In genomic region chr19:38920529-38921419, GRCh38 we compare ENCODE assay signal across 24 cellular contexts. TPM values are rescaled to one million over a fixed set of nuclear protein-coding genes. Genes with fewer than 3 reads are reported as not detected.
DNase-seq lines count a peak whose midpoint lies in the region; ATAC-seq, FAIRE-seq and TF ChIP-seq lines count a peak whose summit lies in the region.
"Had no signal": no experiment of that assay in that cellular context is flagged by ENCODE, and none has a peak within 500 bp of the region (broad histone marks: within the 10 kb centered on the region; RNA-seq: fewer than 3 reads in every experiment).

No MANE protein-coding gene starts in this region.

- ATAC-seq in natural killer cell treated with Interleukin-12 subunit alpha and Interleukin-12 subunit beta and Interleukin-15 and Interleukin-18, amount 100 ng/mL, for 72 hours = no peak
- ATAC-seq in natural killer cell = no peak
- ATAC-seq in K562 = no peak
- ATAC-seq in upper lobe of left lung (ENCODE audit: low FRiP score in 2 of 2) = no peak
- ATAC-seq: Panc1 had no signal

- H3K4me1 ChIP-seq in K562 (replicated peaks in 1 of 2; ENCODE audit: control insufficient read depth in 2 of 2, insufficient read depth in 2 of 2, low read length in 2 of 2) (peaks cover 0 to 34% of the 10 kb centered on the region in 2 experiments; a peak in 3 of 5 replicates), upper lobe of left lung (no peaks in the 10 kb centered on the region)
- H3K4me1 ChIP-seq: Caco-2 had no signal

- intact Hi-C loops in natural killer cell (cut with micrococcal nuclease) (no loop called here), K562 (cut with micrococcal nuclease) (no loop called here)

- POLR2A ChIA-PET in HEK293T (lab: Yijun Ruan, JAX) = interaction anchor here (0.7 to 1.2 kb wide), 2 partner anchors 10 to 14 kb away, joined by 3 read pairs; partner anchors contain the start of genes MRPS12 and SARS2
- POLR2A ChIA-PET in K562 (lab: Yijun Ruan, JAX) = interaction anchor here (0.7 to 0.9 kb wide), 2 partner anchors 12 to 89 kb away, joined by 3 read pairs; partner anchors contain the start of gene ECH1

- FAIRE-seq in K562 (lab: Jason Lieb, UNC) = peak; percentile 86
- FAIRE-seq: G401.6, H1 had no signal

- no peaks in the 10 kb centered on the region for H3K27me3 Mint-ChIP-seq in natural killer cell treated with Interleukin-12 subunit alpha and Interleukin-12 subunit beta and Interleukin-15 and Interleukin-18, amount 100 ng/mL, for 72 hours
- H3K27me3 Mint-ChIP-seq in natural killer cell (ENCODE audit: low read depth in 2 of 2) (no peaks in the 10 kb centered on the region), type B pancreatic cell (no peaks in the 10 kb centered on the region), chondrocyte (ENCODE audit: low read depth) (no peaks in the 10 kb centered on the region)
- H3K27me3 Mint-ChIP-seq: CD4-positive, alpha-beta memory T cell had no signal

- peak overlapping the region in 1 of 2 experiments; percentile 68; a peak in 3 of 4 replicates for H3K9ac ChIP-seq in K562 (ENCODE audit: insufficient read depth in 1 of 2, low read depth in 2 of 2, low read length in 2 of 2)
- H3K9ac ChIP-seq: KMS-11 had no signal

- H3K9me1 ChIP-seq in K562 (ENCODE audit: control insufficient read depth, insufficient read depth, low read length) = no peaks in the 10 kb centered on the region

- H3K36me3 ChIP-seq in K562 (ENCODE audit: control insufficient read depth, insufficient read depth, low read length) = peaks cover 45% of the 10 kb centered on the region; the same call in 1 of the 3 replicates
- H3K36me3 ChIP-seq in upper lobe of left lung = peaks cover 3 to 34% (median 19%) of the 10 kb centered on the region in 4 donors

- BruUV-seq in K562 (replicated peaks; lab: Mats Ljungman, UMichigan) = no TSS peak

- H3K27ac ChIP-seq in K562 (ENCODE audit: extremely low read depth, low read depth, low read length) = no peak overlapping the region; the same call in 2 of the 3 replicates
- no peak overlapping the region for H3K27ac ChIP-seq in upper lobe of left lung
- H3K27ac ChIP-seq: KMS-11 had no signal

- H3K4me3 Mint-ChIP-seq in natural killer cell treated with Interleukin-12 subunit alpha and Interleukin-12 subunit beta and Interleukin-15 and Interleukin-18, amount 100 ng/mL, for 72 hours = no peak overlapping the region
- H3K4me3 Mint-ChIP-seq in natural killer cell (no peak overlapping the region), type B pancreatic cell (no peak overlapping the region), chondrocyte (ENCODE audit: unreplicated experiment) (no peak overlapping the region)
- H3K4me3 Mint-ChIP-seq: CD4-positive, alpha-beta memory T cell; HFFc6 had no signal

- peak; percentile 6 for DNase-seq in natural killer cell treated with Interleukin-12 subunit alpha and Interleukin-12 subunit beta and Interleukin-15 and Interleukin-18, amount 100 ng/mL, for 72 hours (ENCODE audit: low spot score)
- DNase-seq in natural killer cell (no peak), HEK293T (ENCODE audit: extremely low spot score) (no peak), K562 (ENCODE audit: extremely low read depth in 1 of 4, low spot score in 3 of 4) (peak in 1 of 4 experiments; percentile 15), type B pancreatic cell (ENCODE audit: extremely low spot score, unreplicated experiment) (no peak), chondrocyte (ENCODE audit: low spot score) (no peak), upper lobe of left lung (no peak)
- DNase-seq in activated CD4-positive, alpha-beta T cell treated with anti-CD3 and anti-CD28 coated beads for 48 hours = no peak
- DNase-seq: Caco-2; CD4-positive, alpha-beta memory T cell; HFFc6; NCI-H1105; NCI-H146; NCI-H2029; NCI-H2171; NCI-H345; NCI-H524; NCI-H774 had no signal

- no peaks in the 10 kb centered on the region for H3K9me3 Mint-ChIP-seq in natural killer cell treated with Interleukin-12 subunit alpha and Interleukin-12 subunit beta and Interleukin-15 and Interleukin-18, amount 100 ng/mL, for 72 hours
- H3K9me3 Mint-ChIP-seq in natural killer cell (no peaks in the 10 kb centered on the region), type B pancreatic cell (no peaks in the 10 kb centered on the region), chondrocyte (ENCODE audit: low read depth) (no peaks in the 10 kb centered on the region)
- H3K9me3 Mint-ChIP-seq: CD4-positive, alpha-beta memory T cell; HFFc6 had no signal

- in situ Hi-C loops in K562 (cut with MboI) = loop anchor here (10.0 kb wide), 1 partner anchor 396 kb away; no protein-coding TSS in a partner anchor

- no peak overlapping the region for H3K4me2 ChIP-seq in K562 (ENCODE audit: insufficient read depth, low read length)
- H3K4me2 ChIP-seq: KMS-11 had no signal

- TF ChIP-seq EP300 in K562 (IDR thresholded peaks at IDR 0.05; ENCODE audit: low read length) (no peak), upper lobe of left lung (IDR thresholded peaks at IDR 0.05) (no peak)

- H3K27ac Mint-ChIP-seq in natural killer cell treated with Interleukin-12 subunit alpha and Interleukin-12 subunit beta and Interleukin-15 and Interleukin-18, amount 100 ng/mL, for 72 hours = no peak overlapping the region
- H3K27ac Mint-ChIP-seq in natural killer cell (no peak overlapping the region), type B pancreatic cell (no peak overlapping the region), chondrocyte (ENCODE audit: unreplicated experiment) (no peak overlapping the region)
- H3K27ac Mint-ChIP-seq: CD4-positive, alpha-beta memory T cell; HFFc6 had no signal

- no peak for TF ChIP-seq RAD21 in K562 (CRISPR knock-in tag; conservative IDR thresholded peaks at IDR 0.05 in 1 of 2, IDR thresholded peaks at IDR 0.05 in 1 of 2)

- no peaks in the 10 kb centered on the region for H4K20me1 ChIP-seq in K562 (replicated peaks; ENCODE audit: control insufficient read depth, insufficient read depth, low read length)

- H3K27me3 ChIP-seq in K562 (ENCODE audit: control insufficient read depth in 2 of 2, insufficient read depth in 2 of 2, low read length in 2 of 2) = no peaks in the 10 kb centered on the region
- no peaks in the 10 kb centered on the region for H3K27me3 ChIP-seq in upper lobe of left lung

- no peaks in the 10 kb centered on the region for H3K9me3 ChIP-seq in K562 (replicated peaks; ENCODE audit: control insufficient read depth, insufficient read depth, low read depth, low read length)
- no peaks in the 10 kb centered on the region for H3K9me3 ChIP-seq in upper lobe of left lung
- H3K9me3 ChIP-seq: Caco-2 had no signal

- TF ChIP-seq CTCF in natural killer cell (IDR thresholded peaks at IDR 0.05) (no peak), K562 (IDR thresholded peaks at IDR 0.05 in 2 of 3, conservative IDR thresholded peaks at IDR 0.05 in 1 of 3; ENCODE audit: insufficient read depth in 2 of 3, low read depth in 1 of 3, low read length in 3 of 3) (no peak), type B pancreatic cell (conservative IDR thresholded peaks at IDR 0.05) (no peak), chondrocyte (IDR thresholded peaks at IDR 0.05) (no peak), upper lobe of left lung (IDR thresholded peaks at IDR 0.05) (no peak)

- CTCF ChIA-PET in HEK293T (lab: Yijun Ruan, JAX) (no interaction called here), K562 (lab: Yijun Ruan, JAX; ENCODE audit: low intra/inter-chr PET ratio) (interaction anchor here (0.5 kb wide), 1 partner anchor 28 kb away, joined by 3 read pairs; no protein-coding TSS in a partner anchor)

- TF ChIP-seq POLR2A in K562 (conservative IDR thresholded peaks at IDR 0.05) (peak; percentile 51), upper lobe of left lung (IDR thresholded peaks at IDR 0.05) (no peak)

- H3K36me3 Mint-ChIP-seq in natural killer cell treated with Interleukin-12 subunit alpha and Interleukin-12 subunit beta and Interleukin-15 and Interleukin-18, amount 100 ng/mL, for 72 hours = no peaks in the 10 kb centered on the region
- H3K36me3 Mint-ChIP-seq in natural killer cell (no peaks in the 10 kb centered on the region), type B pancreatic cell (peaks cover 6% of the 10 kb centered on the region), chondrocyte (ENCODE audit: low read depth) (peaks cover 18% of the 10 kb centered on the region)

- 74% methylated on average over 12 of the region's 14 CpGs for WGBS in K562 (ENCODE audit: insufficient coverage, low coverage, missing lambda C conversion rate)
- WGBS in upper lobe of left lung, 2 donors = 77 to 79% methylated on average over 11 to 14 of the region's 14 CpGs

- H3K79me2 ChIP-seq in K562 (ENCODE audit: control insufficient read depth, insufficient read depth, low read length) = no peaks in the 10 kb centered on the region

- H2AFZ ChIP-seq in K562 (ENCODE audit: low read depth, low read length) = no peak overlapping the region

- H3K4me1 Mint-ChIP-seq in natural killer cell treated with Interleukin-12 subunit alpha and Interleukin-12 subunit beta and Interleukin-15 and Interleukin-18, amount 100 ng/mL, for 72 hours (ENCODE audit: low read depth in 2 of 2) = peaks cover 12 to 14% of the 10 kb centered on the region in 2 donors
- H3K4me1 Mint-ChIP-seq in natural killer cell = peaks cover 0 to 16% of the 10 kb centered on the region in 2 donors
- H3K4me1 Mint-ChIP-seq in type B pancreatic cell (ENCODE audit: unreplicated experiment) = peaks cover 3% of the 10 kb centered on the region
- H3K4me1 Mint-ChIP-seq in chondrocyte (ENCODE audit: low read depth) = no peaks in the 10 kb centered on the region

- H3K4me3 ChIP-seq in K562 (no peak overlapping the region), upper lobe of left lung (no peak overlapping the region)

RNA-seq across cellular contexts. Expression of gene CCER2, which starts 8.8 kb away (rescaled TPM):
- total RNA-seq in natural killer cell treated with Interleukin-12 subunit alpha and Interleukin-12 subunit beta and Interleukin-15 and Interleukin-18, amount 100 ng/mL, for 72 hours = 1 to 10 TPM in 1 of 2 donors, under 1 TPM in 1; 0.74 to 1.2 TPM
- total RNA-seq in natural killer cell (1 to 10 TPM; 1.3 to 3.7 (median 2.3) TPM), K562 (2014; rRNA removed) (not detected in 2 replicates), K562 (2014; rRNA removed; fragmentation: Illumina TruSeq; extraction: Trizol) (not detected in 2 replicates), K562 (2015; rRNA removed; fragmentation: Illumina TruSeq; extraction: Trizol) (not detected in 2 replicates), K562 (2021) (0.40 TPM in 1 of 2 replicates, not detected in the other), type B pancreatic cell (ENCODE audit: low replicate concordance) (0.55 and 1.2 TPM in 2 replicates), chondrocyte (0.69 TPM in 1 of 3 replicates, not detected in the others), upper lobe of left lung (1 to 10 TPM in 3 of 6 donors, under 1 TPM in 2, not detected in 1; 0.49 to 4.2 (median 1.3) TPM)
- 1.8 and 2.5 TPM in 2 replicates for total RNA-seq in K562 (2011; cell fraction: chromatin; rRNA removed; ENCODE audit: low replicate concordance)
- total RNA-seq in K562 (2011; cell fraction: nucleolus; rRNA removed) = 0.66 and 1.7 TPM in 2 replicates
- total RNA-seq in K562 (2011; cell fraction: nucleoplasm; rRNA removed) = 0.84 and 1.2 TPM in 2 replicates
- polyA plus RNA-seq in K562 (2011; rRNA removed) (0.19 and 0.21 TPM in 2 replicates), K562 (2014; fragmentation: Illumina TruSeq; extraction: Trizol) (not detected in 2 replicates), K562 (2014; fragmentation: Nextera tagmentation; extraction: Ambion mirVana) (not detected), K562 (2014; rRNA removed) (0.13 and 0.68 TPM in 2 replicates)
- polyA plus RNA-seq in K562 (2011; cell fraction: cytosol; rRNA removed) = 0.19 TPM in 1 of 2 replicates, not detected in the other
- 1.4 and 1.7 TPM in 2 replicates for polyA plus RNA-seq in K562 (2011; cell fraction: nucleus; rRNA removed)
- polyA plus RNA-seq in K562 (2012) = 0.61 and 1.2 TPM in 2 replicates
- not detected in 2 replicates for polyA minus RNA-seq in K562 (2011; rRNA and poly(A)+ RNA removed)
- not detected in 2 replicates for polyA minus RNA-seq in K562 (2011; cell fraction: cytosol; rRNA and poly(A)+ RNA removed)
- polyA minus RNA-seq in K562 (2011; cell fraction: nucleus; rRNA and poly(A)+ RNA removed) = not detected in 2 replicates
- total RNA-seq: Daoy had no signal
- polyA plus RNA-seq: BJ; CD4-positive, alpha-beta memory T cell had no signal

RNA-seq across cellular contexts. Expression of gene SARS2, which starts 9.8 kb away (rescaled TPM):
- total RNA-seq in natural killer cell treated with Interleukin-12 subunit alpha and Interleukin-12 subunit beta and Interleukin-15 and Interleukin-18, amount 100 ng/mL, for 72 hours = 10 to 100 TPM; 32.4 to 70.3 TPM
- total RNA-seq in natural killer cell (10 to 100 TPM; 25.4 to 53.0 (median 38.9) TPM), K562 (2014; rRNA removed) (32.2 and 39.5 TPM in 2 replicates), K562 (2014; rRNA removed; fragmentation: Illumina TruSeq; extraction: Trizol) (12.8 and 15.5 TPM in 2 replicates), K562 (2015; rRNA removed; fragmentation: Illumina TruSeq; extraction: Trizol) (36.3 and 38.0 TPM in 2 replicates), K562 (2021) (50.6 and 59.1 TPM in 2 replicates), type B pancreatic cell (ENCODE audit: low replicate concordance) (29.4 and 32.3 TPM in 2 replicates), chondrocyte (14.4 to 25.8 TPM (median 15.6 TPM) in 3 replicates), upper lobe of left lung (10 to 100 TPM; 14.3 to 54.5 (median 23.0) TPM)
- 95.5 and 266 TPM in 2 replicates for total RNA-seq in K562 (2011; cell fraction: chromatin; rRNA removed; ENCODE audit: low replicate concordance)
- 170 and 174 TPM in 2 replicates for total RNA-seq in K562 (2011; cell fraction: nucleolus; rRNA removed)
- 96.4 and 116 TPM in 2 replicates for total RNA-seq in K562 (2011; cell fraction: nucleoplasm; rRNA removed)
- polyA plus RNA-seq in K562 (2011; rRNA removed) (31.3 and 55.5 TPM in 2 replicates), K562 (2014; fragmentation: Illumina TruSeq; extraction: Trizol) (31.7 and 55.2 TPM in 2 replicates), K562 (2014; fragmentation: Nextera tagmentation; extraction: Ambion mirVana) (1 to 10 TPM; 3.1 to 7.0 TPM), K562 (2014; rRNA removed) (55.5 and 60.3 TPM in 2 replicates)
- 42.5 and 85.9 TPM in 2 replicates for polyA plus RNA-seq in K562 (2011; cell fraction: cytosol; rRNA removed)
- 237 and 321 TPM in 2 replicates for polyA plus RNA-seq in K562 (2011; cell fraction: nucleus; rRNA removed)
- 39.9 and 57.3 TPM in 2 replicates for polyA plus RNA-seq in K562 (2012)
- polyA minus RNA-seq in K562 (2011; rRNA and poly(A)+ RNA removed) = 13.7 and 15.9 TPM in 2 replicates
- polyA minus RNA-seq in K562 (2011; cell fraction: cytosol; rRNA and poly(A)+ RNA removed) = 25.8 and 38.1 TPM in 2 replicates
- 41.6 and 51.5 TPM in 2 replicates for polyA minus RNA-seq in K562 (2011; cell fraction: nucleus; rRNA and poly(A)+ RNA removed)

RNA-seq across cellular contexts. Expression of gene MRPS12, which starts 10.0 kb away (rescaled TPM):
- total RNA-seq in natural killer cell treated with Interleukin-12 subunit alpha and Interleukin-12 subunit beta and Interleukin-15 and Interleukin-18, amount 100 ng/mL, for 72 hours = 100 to 1,000 TPM in 1 of 2 donors, 10 to 100 TPM in 1; 82.5 to 117 TPM
- total RNA-seq in natural killer cell = 10 to 100 TPM; 25.3 to 27.8 (median 26.7) TPM
- total RNA-seq in K562 (2011; cell fraction: chromatin; rRNA removed; ENCODE audit: low replicate concordance) = 18.6 and 46.8 TPM in 2 replicates
- 67.2 and 67.4 TPM in 2 replicates for total RNA-seq in K562 (2011; cell fraction: nucleolus; rRNA removed)
- total RNA-seq in K562 (2011; cell fraction: nucleoplasm; rRNA removed) = 46.9 and 47.3 TPM in 2 replicates
- total RNA-seq in K562 (2014; rRNA removed) = 174 and 225 TPM in 2 replicates
- 31.3 and 41.1 TPM in 2 replicates for total RNA-seq in K562 (2014; rRNA removed; fragmentation: Illumina TruSeq; extraction: Trizol)
- 91.9 and 92.7 TPM in 2 replicates for total RNA-seq in K562 (2015; rRNA removed; fragmentation: Illumina TruSeq; extraction: Trizol)
- 144 and 156 TPM in 2 replicates for total RNA-seq in K562 (2021)
- 52.0 and 68.0 TPM in 2 replicates for polyA plus RNA-seq in K562 (2011; rRNA removed)
- polyA plus RNA-seq in K562 (2011; cell fraction: cytosol; rRNA removed) = 122 and 307 TPM in 2 replicates
- polyA plus RNA-seq in K562 (2011; cell fraction: nucleus; rRNA removed) = 53.5 and 73.2 TPM in 2 replicates
- polyA plus RNA-seq in K562 (2012) = 78.3 and 98.7 TPM in 2 replicates
- 42.9 and 93.5 TPM in 2 replicates for polyA plus RNA-seq in K562 (2014; fragmentation: Illumina TruSeq; extraction: Trizol)
- 10 to 100 TPM in 1 of 2 experiments, 1 to 10 TPM in 1; 8.1 to 34.5 TPM for polyA plus RNA-seq in K562 (2014; fragmentation: Nextera tagmentation; extraction: Ambion mirVana)
- polyA plus RNA-seq in K562 (2014; rRNA removed) = 143 and 177 TPM in 2 replicates
- 16.9 and 20.7 TPM in 2 replicates for polyA minus RNA-seq in K562 (2011; rRNA and poly(A)+ RNA removed)
- 41.0 and 46.2 TPM in 2 replicates for polyA minus RNA-seq in K562 (2011; cell fraction: cytosol; rRNA and poly(A)+ RNA removed)
- 23.0 and 36.5 TPM in 2 replicates for polyA minus RNA-seq in K562 (2011; cell fraction: nucleus; rRNA and poly(A)+ RNA removed)
- 45.6 and 58.0 TPM in 2 replicates for total RNA-seq in type B pancreatic cell (ENCODE audit: low replicate concordance)
- total RNA-seq in chondrocyte = 23.1 to 34.0 TPM (median 27.7 TPM) in 3 replicates
- total RNA-seq in upper lobe of left lung = 10 to 100 TPM in 4 of 6 donors, 1 to 10 TPM in 2; 3.1 to 38.3 (median 26.0) TPM

RNA-seq across cellular contexts. Expression of gene NFKBIB, which starts 21.0 kb away (rescaled TPM):
- total RNA-seq in natural killer cell treated with Interleukin-12 subunit alpha and Interleukin-12 subunit beta and Interleukin-15 and Interleukin-18, amount 100 ng/mL, for 72 hours = 100 to 1,000 TPM; 106 to 108 TPM
- total RNA-seq in natural killer cell (100 to 1,000 TPM in 2 of 3 donors, 10 to 100 TPM in 1; 78.0 to 125 (median 118) TPM), K562 (2014; rRNA removed) (37.6 and 54.8 TPM in 2 replicates), K562 (2014; rRNA removed; fragmentation: Illumina TruSeq; extraction: Trizol) (5.8 and 6.1 TPM in 2 replicates), K562 (2015; rRNA removed; fragmentation: Illumina TruSeq; extraction: Trizol) (12.9 TPM in 2 replicates), K562 (2021) (33.5 and 34.7 TPM in 2 replicates), type B pancreatic cell (ENCODE audit: low replicate concordance) (13.7 and 21.1 TPM in 2 replicates), chondrocyte (15.3 to 17.3 TPM (median 15.8 TPM) in 3 replicates), upper lobe of left lung (10 to 100 TPM; 22.8 to 38.4 (median 31.6) TPM)
- total RNA-seq in K562 (2011; cell fraction: chromatin; rRNA removed; ENCODE audit: low replicate concordance) = 2.3 and 3.5 TPM in 2 replicates
- 5.9 and 6.2 TPM in 2 replicates for total RNA-seq in K562 (2011; cell fraction: nucleolus; rRNA removed)
- total RNA-seq in K562 (2011; cell fraction: nucleoplasm; rRNA removed) = 2.7 and 3.9 TPM in 2 replicates
- polyA plus RNA-seq in K562 (2011; rRNA removed) (10.4 and 11.7 TPM in 2 replicates), K562 (2014; fragmentation: Illumina TruSeq; extraction: Trizol) (7.2 and 14.4 TPM in 2 replicates), K562 (2014; fragmentation: Nextera tagmentation; extraction: Ambion mirVana) (1 to 10 TPM; 1.5 to 1.7 TPM), K562 (2014; rRNA removed) (44.9 and 46.7 TPM in 2 replicates)
- 16.2 and 53.2 TPM in 2 replicates for polyA plus RNA-seq in K562 (2011; cell fraction: cytosol; rRNA removed)
- 5.9 and 10.5 TPM in 2 replicates for polyA plus RNA-seq in K562 (2011; cell fraction: nucleus; rRNA removed)
- polyA plus RNA-seq in K562 (2012) = 26.4 and 28.8 TPM in 2 replicates
- polyA minus RNA-seq in K562 (2011; rRNA and poly(A)+ RNA removed) = 1.9 and 2.9 TPM in 2 replicates
- polyA minus RNA-seq in K562 (2011; cell fraction: cytosol; rRNA and poly(A)+ RNA removed) = 7.3 and 8.0 TPM in 2 replicates
- polyA minus RNA-seq in K562 (2011; cell fraction: nucleus; rRNA and poly(A)+ RNA removed) = 2.3 and 2.7 TPM in 2 replicates

RNA-seq across cellular contexts. Expression of gene SIRT2, which starts 21.4 kb away (rescaled TPM):
- 10 to 100 TPM; 60.9 to 87.3 TPM for total RNA-seq in natural killer cell treated with Interleukin-12 subunit alpha and Interleukin-12 subunit beta and Interleukin-15 and Interleukin-18, amount 100 ng/mL, for 72 hours
- 100 to 1,000 TPM; 171 to 283 (median 208) TPM for total RNA-seq in natural killer cell
- 51.5 and 89.0 TPM in 2 replicates for total RNA-seq in K562 (2011; cell fraction: chromatin; rRNA removed; ENCODE audit: low replicate concordance)
- total RNA-seq in K562 (2011; cell fraction: nucleolus; rRNA removed) = 47.7 and 48.2 TPM in 2 replicates
- total RNA-seq in K562 (2011; cell fraction: nucleoplasm; rRNA removed) = 57.0 and 77.0 TPM in 2 replicates
- 24.0 and 31.6 TPM in 2 replicates for total RNA-seq in K562 (2014; rRNA removed)
- 12.6 and 14.4 TPM in 2 replicates for total RNA-seq in K562 (2014; rRNA removed; fragmentation: Illumina TruSeq; extraction: Trizol)
- 21.6 and 21.7 TPM in 2 replicates for total RNA-seq in K562 (2015; rRNA removed; fragmentation: Illumina TruSeq; extraction: Trizol)
- 25.3 and 26.0 TPM in 2 replicates for total RNA-seq in K562 (2021)
- 22.9 and 39.8 TPM in 2 replicates for polyA plus RNA-seq in K562 (2011; rRNA removed)
- polyA plus RNA-seq in K562 (2011; cell fraction: cytosol; rRNA removed) = 33.3 and 43.6 TPM in 2 replicates
- 46.8 and 54.3 TPM in 2 replicates for polyA plus RNA-seq in K562 (2011; cell fraction: nucleus; rRNA removed)
- 29.5 and 74.2 TPM in 2 replicates for polyA plus RNA-seq in K562 (2012)
- polyA plus RNA-seq in K562 (2014; fragmentation: Illumina TruSeq; extraction: Trizol) = 32.6 and 35.2 TPM in 2 replicates
- polyA plus RNA-seq in K562 (2014; fragmentation: Nextera tagmentation; extraction: Ambion mirVana) = 1 to 10 TPM; 2.3 to 7.1 TPM
- 23.5 and 24.6 TPM in 2 replicates for polyA plus RNA-seq in K562 (2014; rRNA removed)
- 12.1 and 15.4 TPM in 2 replicates for polyA minus RNA-seq in K562 (2011; rRNA and poly(A)+ RNA removed)
- polyA minus RNA-seq in K562 (2011; cell fraction: cytosol; rRNA and poly(A)+ RNA removed) = 11.6 and 18.3 TPM in 2 replicates
- polyA minus RNA-seq in K562 (2011; cell fraction: nucleus; rRNA and poly(A)+ RNA removed) = 9.6 and 15.1 TPM in 2 replicates
- total RNA-seq in type B pancreatic cell (ENCODE audit: low replicate concordance) = 43.7 and 46.0 TPM in 2 replicates
- total RNA-seq in chondrocyte = 54.0 to 57.1 TPM (median 54.2 TPM) in 3 replicates
- 10 to 100 TPM; 45.2 to 93.2 (median 59.1) TPM for total RNA-seq in upper lobe of left lung
